ENCODE assay signal across 8 cellular contexts in genomic region chr10:104267721-104268690, GRCh38. TPM values are rescaled to one million over a fixed set of nuclear protein-coding genes. Genes with fewer than 3 reads are reported as not detected.
DNase-seq lines count a peak whose midpoint lies in the region; ATAC-seq and TF ChIP-seq lines count a peak whose summit lies in the region.

No MANE protein-coding gene starts in this region.

- peak overlapping the region; percentile 19 to 98 (median 90) for H3K27ac Mint-ChIP-seq in nephron

- no peak for DNase-seq in SJCRH30
- DNase-seq in globus pallidus (ENCODE audit: low spot score): no peak
- no peak for DNase-seq in HCEC 1CT
- DNase-seq in D341Med (ENCODE audit: low spot score): no peak

- H3K36me3 Mint-ChIP-seq in nephron (ENCODE audit: low read depth): peaks cover 25% of the 10 kb centered on the region

- ATAC-seq in GM21447 (IDR thresholded peaks at IDR 0.05; ENCODE audit: unreplicated experiment) (peak; percentile 0), HG03565 (IDR thresholded peaks at IDR 0.05; ENCODE audit: unreplicated experiment) (no peak)

- peaks cover 9% of the 10 kb centered on the region; the same call in 1 of the 2 replicates for H3K36me3 ChIP-seq in SJCRH30
- no peaks in the 10 kb centered on the region for H3K36me3 ChIP-seq in ectodermal cell (ENCODE audit: control insufficient read depth, insufficient read depth, low read length)

- no peaks in the 10 kb centered on the region for H3K9me3 ChIP-seq in SJCRH30 (replicated peaks)
- H3K9me3 ChIP-seq in ectodermal cell (ENCODE audit: control insufficient read depth, low read length): no peaks in the 10 kb centered on the region

- WGBS in ectodermal cell, 2 experiments: 67 to 70% methylated on average over 23 of the region's 23 CpGs

- H3K4me3 ChIP-seq in SJCRH30: peak overlapping the region; percentile 66
- peak overlapping the region; percentile 60 for H3K4me3 ChIP-seq in ectodermal cell (ENCODE audit: insufficient read depth, low read depth, low read length)

- peaks cover 7% of the 10 kb centered on the region for H3K4me1 Mint-ChIP-seq in nephron

- H3K27me3 ChIP-seq in SJCRH30: no peaks in the 10 kb centered on the region
- H3K27me3 ChIP-seq in ectodermal cell (ENCODE audit: control insufficient read depth, insufficient read depth, low read length, poor library complexity, severe bottlenecking): no peaks in the 10 kb centered on the region

- H3K9me3 Mint-ChIP-seq in nephron: no peaks in the 10 kb centered on the region

- H3K27ac ChIP-seq in SJCRH30 (peak overlapping the region; percentile 62; the same call in 1 of the 2 replicates), ectodermal cell (ENCODE audit: insufficient read depth, low read depth, low read length, poor library complexity, severe bottlenecking) (no peak overlapping the region)

- no peak for TF ChIP-seq CTCF in nephron (IDR thresholded peaks at IDR 0.05; ENCODE audit: unreplicated experiment in 3 of 3)

- peak overlapping the region; percentile 91 to 96 (median 92) for H3K4me3 Mint-ChIP-seq in nephron

- H3K4me1 ChIP-seq in SJCRH30 (peaks cover 19% of the 10 kb centered on the region), ectodermal cell (ENCODE audit: control insufficient read depth, insufficient read depth, low read length) (peaks cover 7% of the 10 kb centered on the region)

- H3K27me3 Mint-ChIP-seq in nephron (ENCODE audit: low read depth): no peaks in the 10 kb centered on the region

RNA-seq across cellular contexts. Expression of gene GSTO2, which starts 1.0 kb away (rescaled TPM):
- 0.08 TPM in 1 of 2 replicates, not detected in the other for total RNA-seq in SJCRH30 (2014; rRNA removed; shearing (Covaris generic))
- 6.6 TPM for polyA plus RNA-seq in ectodermal cell (2013, experiment 1 of 4)
- 8.8 TPM for polyA plus RNA-seq in ectodermal cell (2013, experiment 2 of 4)
- 3.4 TPM for polyA plus RNA-seq in ectodermal cell (2013, experiment 3 of 4)
- 4.5 TPM for polyA plus RNA-seq in ectodermal cell (2013, experiment 4 of 4)

RNA-seq across cellular contexts. Expression of gene GSTO1, which starts 13.3 kb away (rescaled TPM):
- total RNA-seq in SJCRH30 (2014; rRNA removed; shearing (Covaris generic)): 51.7 and 52.2 TPM in 2 replicates
- polyA plus RNA-seq in ectodermal cell (2013, experiment 1 of 4): 30.9 TPM
- 31.6 TPM for polyA plus RNA-seq in ectodermal cell (2013, experiment 2 of 4)
- 37.3 TPM for polyA plus RNA-seq in ectodermal cell (2013, experiment 3 of 4)
- polyA plus RNA-seq in ectodermal cell (2013, experiment 4 of 4): 34.9 TPM

RNA-seq across cellular contexts. Expression of gene CFAP43, which starts 35.8 kb away (rescaled TPM):
- total RNA-seq in SJCRH30 (2014; rRNA removed; shearing (Covaris generic)): not detected in 2 replicates
- 1.9 TPM for polyA plus RNA-seq in ectodermal cell (2013, experiment 1 of 4)
- 3.3 TPM for polyA plus RNA-seq in ectodermal cell (2013, experiment 2 of 4)
- polyA plus RNA-seq in ectodermal cell (2013, experiment 3 of 4): 1.5 TPM
- polyA plus RNA-seq in ectodermal cell (2013, experiment 4 of 4): 1.7 TPM
